ENCODE assay signal across 8 cellular contexts in the genomic region with DNA sequence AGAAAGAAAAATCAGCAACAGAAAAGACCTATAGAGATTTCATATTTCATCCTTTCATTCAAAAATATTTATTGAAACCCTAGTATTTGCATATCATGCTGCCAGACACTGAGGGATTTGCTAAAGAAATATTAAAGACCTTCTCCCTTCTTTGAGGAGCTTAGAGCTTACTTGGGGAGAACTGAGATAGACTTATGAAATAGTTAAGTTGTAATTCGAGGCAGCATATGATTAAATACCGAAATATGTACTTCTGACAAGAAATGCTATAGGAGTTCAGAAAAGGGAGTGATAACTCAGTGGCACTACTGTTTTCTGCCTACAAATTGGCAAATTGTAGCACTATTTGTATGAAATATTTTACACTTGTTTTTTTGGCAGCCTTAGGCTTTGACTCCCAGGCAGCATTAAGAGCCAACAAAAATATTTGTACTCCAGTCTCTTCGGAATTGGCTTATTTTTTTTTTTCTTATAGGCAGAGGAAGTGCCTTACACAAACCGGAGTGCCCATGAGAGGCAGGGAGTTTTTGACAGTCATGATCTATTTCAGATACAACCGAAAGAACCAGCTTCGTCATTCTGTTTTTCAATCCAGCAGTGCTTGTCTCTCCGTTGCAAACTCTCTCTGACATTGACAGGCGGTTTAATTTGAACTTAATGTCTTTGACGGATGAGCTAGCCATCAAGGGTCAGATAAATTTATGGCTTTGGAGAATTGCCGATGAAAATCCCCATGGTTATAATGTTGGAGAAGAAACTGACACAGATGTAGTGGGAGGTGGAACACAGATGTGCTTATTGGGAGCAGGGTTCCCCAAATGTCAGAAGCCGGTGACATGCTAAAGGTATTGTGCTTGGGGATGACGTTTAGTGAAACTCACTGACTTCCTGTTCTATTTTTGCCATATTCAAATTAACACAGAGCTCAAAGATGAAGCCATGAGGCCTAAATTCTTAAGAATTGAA. TPM values are rescaled to one million over a fixed set of nuclear protein-coding genes. Genes with fewer than 3 reads are reported as not detected.
DNase-seq lines count a peak whose midpoint lies in the region; ATAC-seq and TF ChIP-seq lines count a peak whose summit lies in the region.

No MANE protein-coding gene starts in this region.

- no peak for TF ChIP-seq POLR2A in testis (IDR thresholded peaks at IDR 0.05)

- intact Hi-C loops in left lung (cut with DNase I): no loop called here
- intact Hi-C loops in testis (cut with DNase I; ENCODE audit: low total_unique reads): no loop called here

- peak overlapping the region in 1 of 2 donors; percentile 10 for H3K4me3 ChIP-seq in left lung
- H3K4me3 ChIP-seq in testis: no peak overlapping the region

- DNase-seq in CD1c-positive myeloid dendritic cell (ENCODE audit: extremely low spot score) (peak; percentile 81), left lung (no peak), testis (no peak), HK-2 (ENCODE audit: unreplicated experiment) (no peak), NCI-H187 (lab: John Stamatoyannopoulos, UW) (no peak)
- DNase-seq in activated T-helper 9 cell treated with anti-CD3 and anti-CD28 coated beads, Interleukin-2, amount 50 U/mL, for 16 hours (ENCODE audit: low read depth): peak; percentile 10

- ATAC-seq in GM19467 (IDR thresholded peaks at IDR 0.05; ENCODE audit: unreplicated experiment) (peak; percentile 68), HG03565 (IDR thresholded peaks at IDR 0.05; ENCODE audit: unreplicated experiment) (peak; percentile 70), left lung (peak; percentile 40)

- peak overlapping the region; percentile 47 to 89 for H3K27ac ChIP-seq in left lung
- peak overlapping the region; percentile 40 to 72 for H3K27ac ChIP-seq in testis

- peaks cover 0 to 55% of the 10 kb centered on the region in 2 donors for H3K4me1 ChIP-seq in left lung
- peaks cover 65% of the 10 kb centered on the region for H3K4me1 ChIP-seq in testis

- TF ChIP-seq CTCF in left lung (IDR thresholded peaks at IDR 0.05) (no peak), testis (IDR thresholded peaks at IDR 0.05) (no peak)

- H3K27me3 ChIP-seq in left lung: no peaks in the 10 kb centered on the region
- no peaks in the 10 kb centered on the region for H3K27me3 ChIP-seq in testis

- 32 to 49% methylated on average over 12 of the region's 12 CpGs for WGBS in testis, 2 donors

- H3K9me3 ChIP-seq in left lung (no peaks in the 10 kb centered on the region), testis (no peaks in the 10 kb centered on the region)

- H3K36me3 ChIP-seq in left lung: no peaks in the 10 kb centered on the region
- no peaks in the 10 kb centered on the region for H3K36me3 ChIP-seq in testis (ENCODE audit: low read depth, missing control alignments)

RNA-seq across cellular contexts. Expression of a gene that starts 59.4 kb away (rescaled TPM):
- total RNA-seq in left lung (10 to 100 TPM; 14.5 to 55.9 TPM), testis (100 to 1,000 TPM in 1 of 2 donors, 10 to 100 TPM in 1; 96.5 to 201 TPM)
- 36.5 TPM for polyA plus RNA-seq in testis (ENCODE audit: insufficient read depth, low read depth, low replicate concordance)

Comparison
In these comparisons a context has a peak if more than half of its experiments do, and no peak if none do; other contexts are left out.
1. DNase-seq: peak in CD1c-positive myeloid dendritic cell (single experiment) and activated T-helper 9 cell treated with anti-CD3 and anti-CD28 coated beads, Interleukin-2, amount 50 U/mL, for 16 hours (single experiment); none in left lung (0 of 2), testis (single experiment), HK-2 (single experiment) and NCI-H187 (0 of 2).
2. Peak in every context shown above with its lines, with median percentiles within 50 percentile points of each other: ATAC-seq.